Comparison of ENCODE assay signal across 20 cellular contexts in the genomic region with DNA sequence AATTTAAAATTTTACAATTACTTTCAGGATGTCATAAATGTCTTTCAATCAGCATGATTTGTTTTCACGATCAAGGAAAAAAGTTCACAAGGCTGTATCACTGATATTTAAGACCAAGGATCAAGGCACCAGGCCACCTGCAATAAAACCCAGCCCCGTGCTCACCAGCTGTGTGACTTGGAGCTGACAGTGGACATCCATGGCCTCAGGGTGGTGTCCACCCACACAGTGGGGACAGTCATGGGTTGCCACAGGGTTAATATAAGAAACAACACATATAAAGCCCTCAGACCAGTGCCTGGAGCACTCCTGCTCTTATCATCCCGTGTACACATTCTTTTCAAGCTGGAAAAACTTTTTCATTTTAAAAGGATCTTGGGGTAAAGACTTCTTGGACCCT. TPM values are rescaled to one million over a fixed set of nuclear protein-coding genes. Genes with fewer than 3 reads are reported as not detected.
DNase-seq lines count a peak whose midpoint lies in the region; ATAC-seq, FAIRE-seq and TF ChIP-seq lines count a peak whose summit lies in the region.
"Had no signal": no experiment of that assay in that cellular context is flagged by ENCODE, and none has a peak within 500 bp of the region (broad histone marks: within the 10 kb centered on the region; RNA-seq: fewer than 3 reads in every experiment).

No MANE protein-coding gene starts in this region.

- peaks cover 27% of the 10 kb centered on the region; the same call in 2 of the 3 replicates for H3K36me3 ChIP-seq in K562 (ENCODE audit: control insufficient read depth, insufficient read depth, low read length)
- H3K36me3 ChIP-seq: BLaER1 had no signal

- H3K9me3 Mint-ChIP-seq in neural crest cell (peaks cover under 1% of the 10 kb centered on the region), type B pancreatic cell (no peaks in the 10 kb centered on the region)
- H3K9me3 Mint-ChIP-seq in activated CD4-positive, alpha-beta memory T cell treated with anti-CD3 and anti-CD28 coated beads, Interleukin-2, amount 10 ng/mL, durations not matched to agents 7 days and 5 days, result no peaks in the 10 kb centered on the region
- H3K9me3 Mint-ChIP-seq: CD14-positive monocyte; CD4-positive, alpha-beta memory T cell had no signal

- H2AFZ ChIP-seq in K562 (ENCODE audit: low read depth, low read length), result no peak overlapping the region
- H2AFZ ChIP-seq: GM23248 had no signal

- H3K27me3 Mint-ChIP-seq in neural crest cell (ENCODE audit: low read depth), result no peaks in the 10 kb centered on the region
- H3K27me3 Mint-ChIP-seq in type B pancreatic cell, result peaks cover 6% of the 10 kb centered on the region
- peaks cover 2% of the 10 kb centered on the region for H3K27me3 Mint-ChIP-seq in activated CD4-positive, alpha-beta memory T cell treated with anti-CD3 and anti-CD28 coated beads, Interleukin-2, amount 10 ng/mL, durations not matched to agents 7 days and 5 days

- 53% methylated on average over 3 of the region's 3 CpGs for WGBS in K562 (ENCODE audit: insufficient coverage, low coverage, missing lambda C conversion rate)

- H3K9ac ChIP-seq in K562 (ENCODE audit: insufficient read depth in 1 of 2, low read depth in 2 of 2, low read length in 2 of 2), result no peak overlapping the region
- H3K9ac ChIP-seq: BLaER1, GM23248 had no signal

- no peak for FAIRE-seq in K562 (lab: Jason Lieb, UNC)
- FAIRE-seq: A549, D721Med, G401.6, GM12891, GM19239, H54 had no signal

- no peaks in the 10 kb centered on the region for H3K9me1 ChIP-seq in K562 (ENCODE audit: control insufficient read depth, insufficient read depth, low read length)

- H3K4me1 Mint-ChIP-seq in neural crest cell (peaks cover 34% of the 10 kb centered on the region), type B pancreatic cell (ENCODE audit: unreplicated experiment) (peaks cover 15% of the 10 kb centered on the region)
- no peaks in the 10 kb centered on the region for H3K4me1 Mint-ChIP-seq in activated CD4-positive, alpha-beta memory T cell treated with anti-CD3 and anti-CD28 coated beads, Interleukin-2, amount 10 ng/mL, durations not matched to agents 7 days and 5 days
- H3K4me1 Mint-ChIP-seq: CD14-positive monocyte; CD4-positive, alpha-beta memory T cell had no signal

- POLR2A ChIA-PET in K562 (lab: Yijun Ruan, JAX), result no interaction called here
- POLR2A ChIA-PET in activated CD4-positive, alpha-beta memory T cell treated with anti-CD3 and anti-CD28 coated beads, Interleukin-2, amount 10 ng/mL, durations not matched to agents 7 days and 5 days (lab: Charles Lee), result no interaction called here

- H3K27me3 ChIP-seq in K562 (ENCODE audit: control insufficient read depth in 2 of 2, insufficient read depth in 2 of 2, low read length in 2 of 2), result peaks cover 0 to 4% of the 10 kb centered on the region in 2 experiments; a peak in 2 of 5 replicates
- H3K27me3 ChIP-seq: BLaER1 had no signal

- H3K36me3 Mint-ChIP-seq in neural crest cell (ENCODE audit: low read depth) (peaks cover 1% of the 10 kb centered on the region), type B pancreatic cell (no peaks in the 10 kb centered on the region)
- H3K36me3 Mint-ChIP-seq in activated CD4-positive, alpha-beta memory T cell treated with anti-CD3 and anti-CD28 coated beads, Interleukin-2, amount 10 ng/mL, durations not matched to agents 7 days and 5 days (ENCODE audit: low read depth), result no peaks in the 10 kb centered on the region
- H3K36me3 Mint-ChIP-seq: CD14-positive monocyte; CD4-positive, alpha-beta memory T cell had no signal

- no peak overlapping the region for H3K27ac ChIP-seq in K562 (ENCODE audit: extremely low read depth, low read depth, low read length)
- H3K27ac ChIP-seq: 22Rv1, A549, BLaER1, GM23248 had no signal

- peak; percentile 7 for DNase-seq in activated CD8-positive, alpha-beta memory T cell treated with anti-CD3 and anti-CD28 coated beads for 24 hours
- no peak for DNase-seq in activated CD8-positive, alpha-beta memory T cell treated with anti-CD3 and anti-CD28 coated beads, Interleukin-2, amount 50 U/mL, for 4 hours
- DNase-seq in K562 (ENCODE audit: extremely low read depth in 1 of 4, low spot score in 3 of 4) (no peak), left lobe of liver (ENCODE audit: low spot score) (peak; percentile 32), neural crest cell (ENCODE audit: low read depth, low spot score) (no peak), type B pancreatic cell (ENCODE audit: extremely low spot score, unreplicated experiment) (no peak)
- no peak for DNase-seq in activated CD4-positive, alpha-beta T cell treated with anti-CD3 and anti-CD28 coated beads for 1 hour
- DNase-seq in activated CD4-positive, alpha-beta memory T cell treated with anti-CD3 and anti-CD28 coated beads, Interleukin-2, amount 10 ng/mL, durations not matched to agents 7 days and 5 days, result no peak
- DNase-seq: CD4-positive, alpha-beta memory T cell; GM23248; HCEC 1CT had no signal

- H3K27ac Mint-ChIP-seq in neural crest cell (ENCODE audit: unreplicated experiment) (peak overlapping the region; percentile 83), type B pancreatic cell (no peak overlapping the region)
- H3K27ac Mint-ChIP-seq in activated CD4-positive, alpha-beta memory T cell treated with anti-CD3 and anti-CD28 coated beads, Interleukin-2, amount 10 ng/mL, durations not matched to agents 7 days and 5 days, result no peak overlapping the region

- TF ChIP-seq POLR2A in K562 (conservative IDR thresholded peaks at IDR 0.05), result no peak

- no peak overlapping the region for H3K4me2 ChIP-seq in K562 (ENCODE audit: insufficient read depth, low read length)
- H3K4me2 ChIP-seq: A549, BLaER1 had no signal

- TF ChIP-seq RAD21 in K562 (CRISPR knock-in tag; conservative IDR thresholded peaks at IDR 0.05 in 1 of 2, IDR thresholded peaks at IDR 0.05 in 1 of 2), result no peak

- H3K4me3 ChIP-seq in K562, result no peak overlapping the region
- H3K4me3 ChIP-seq: A549, BLaER1, GM23248 had no signal

- no peaks in the 10 kb centered on the region for H4K20me1 ChIP-seq in K562 (replicated peaks; ENCODE audit: control insufficient read depth, insufficient read depth, low read length)
- H4K20me1 ChIP-seq: BLaER1 had no signal

- no peak for TF ChIP-seq EP300 in K562 (IDR thresholded peaks at IDR 0.05; ENCODE audit: low read length)

- no peaks in the 10 kb centered on the region for H3K79me2 ChIP-seq in K562 (ENCODE audit: control insufficient read depth, insufficient read depth, low read length)

- ATAC-seq in K562 (peak; percentile 42; the same call in 2 of the 3 replicates), left lobe of liver (no peak)
- ATAC-seq: A549 had no signal

- H3K4me1 ChIP-seq in K562 (replicated peaks in 1 of 2; ENCODE audit: control insufficient read depth in 2 of 2, insufficient read depth in 2 of 2, low read length in 2 of 2), result peaks cover 0 to 3% of the 10 kb centered on the region in 2 experiments; a peak in 1 of 5 replicates

- H3K9me3 ChIP-seq in K562 (replicated peaks; ENCODE audit: control insufficient read depth, insufficient read depth, low read depth, low read length), result no peaks in the 10 kb centered on the region
- H3K9me3 ChIP-seq: A549 had no signal

- H3K4me3 Mint-ChIP-seq in neural crest cell (no peak overlapping the region), type B pancreatic cell (no peak overlapping the region)
- no peak overlapping the region for H3K4me3 Mint-ChIP-seq in activated CD4-positive, alpha-beta memory T cell treated with anti-CD3 and anti-CD28 coated beads, Interleukin-2, amount 10 ng/mL, durations not matched to agents 7 days and 5 days
- H3K4me3 Mint-ChIP-seq: CD14-positive monocyte; CD4-positive, alpha-beta memory T cell had no signal

- no TSS peak for BruUV-seq in K562 (replicated peaks; lab: Mats Ljungman, UMichigan)

- intact Hi-C loops in K562 (cut with micrococcal nuclease), result loop anchor here (10.0 kb wide), 1 partner anchor 212 kb away; no protein-coding TSS in a partner anchor

- in situ Hi-C loops in K562 (cut with MboI), result no loop called here

- no peak for TF ChIP-seq CTCF in K562 (IDR thresholded peaks at IDR 0.05 in 2 of 3, conservative IDR thresholded peaks at IDR 0.05 in 1 of 3; ENCODE audit: insufficient read depth in 2 of 3, low read depth in 1 of 3, low read length in 3 of 3)
- no peak for TF ChIP-seq CTCF in neural crest cell (conservative IDR thresholded peaks at IDR 0.05)
- no peak for TF ChIP-seq CTCF in type B pancreatic cell (conservative IDR thresholded peaks at IDR 0.05)

- CTCF ChIA-PET in K562 (lab: Yijun Ruan, JAX; ENCODE audit: low intra/inter-chr PET ratio), result no interaction called here
- CTCF ChIA-PET in activated CD4-positive, alpha-beta memory T cell treated with anti-CD3 and anti-CD28 coated beads, Interleukin-2, amount 10 ng/mL, durations not matched to agents 7 days and 5 days (lab: Charles Lee), result no interaction called here

TF ChIP-seq in K562, 482 proteins besides CTCF, POLR2A, EP300 and RAD21:
- TF ChIP-seq KLF16 (IDR thresholded peaks at IDR 0.05) (no peak), NBN (IDR thresholded peaks at IDR 0.05; ENCODE audit: low read depth) (no peak), PHF8 (IDR thresholded peaks at IDR 0.05; ENCODE audit: borderline replicate concordance, low read length) (no peak), STAT5B (CRISPR knock-in tag; IDR thresholded peaks at IDR 0.05) (no peak), SNRNP70 (optimal IDR thresholded peaks at IDR 0.05; ENCODE audit: low read depth, low read length) (no peak), CC2D1A (IDR thresholded peaks at IDR 0.05) (no peak)

RNA-seq across cellular contexts. Expression of gene PCSK6, which starts 56.5 kb away (rescaled TPM):
- total RNA-seq in K562 (2011; cell fraction: chromatin; rRNA removed; ENCODE audit: low replicate concordance), result 94.9 and 139 TPM in 2 replicates
- total RNA-seq in K562 (2011; cell fraction: nucleolus; rRNA removed), result 83.4 and 91.1 TPM in 2 replicates
- 86.1 and 94.3 TPM in 2 replicates for total RNA-seq in K562 (2011; cell fraction: nucleoplasm; rRNA removed)
- total RNA-seq in K562 (2014; rRNA removed) (14.5 and 27.2 TPM in 2 replicates), K562 (2014; rRNA removed; fragmentation: Illumina TruSeq; extraction: Trizol) (13.7 and 14.4 TPM in 2 replicates), K562 (2015; rRNA removed; fragmentation: Illumina TruSeq; extraction: Trizol) (11.2 and 11.8 TPM in 2 replicates), K562 (2021) (17.6 and 18.3 TPM in 2 replicates), left lobe of liver (180 TPM), neural crest cell (4.5 and 5.4 TPM in 2 replicates), type B pancreatic cell (ENCODE audit: low replicate concordance) (5.4 and 6.5 TPM in 2 replicates)
- polyA plus RNA-seq in K562 (2011; rRNA removed) (32.6 and 36.7 TPM in 2 replicates), K562 (2014; fragmentation: Illumina TruSeq; extraction: Trizol) (17.5 and 20.5 TPM in 2 replicates), K562 (2014; fragmentation: Nextera tagmentation; extraction: Ambion mirVana) (1 to 10 TPM; 2.2 to 3.4 TPM), K562 (2014; rRNA removed) (19.3 and 20.7 TPM in 2 replicates)
- polyA plus RNA-seq in K562 (2011; cell fraction: cytosol; rRNA removed), result 23.3 and 26.1 TPM in 2 replicates
- 87.3 and 101 TPM in 2 replicates for polyA plus RNA-seq in K562 (2011; cell fraction: nucleus; rRNA removed)
- 17.5 and 24.2 TPM in 2 replicates for polyA plus RNA-seq in K562 (2012)
- 24.8 and 36.1 TPM in 2 replicates for polyA minus RNA-seq in K562 (2011; rRNA and poly(A)+ RNA removed)
- polyA minus RNA-seq in K562 (2011; cell fraction: cytosol; rRNA and poly(A)+ RNA removed), result 30.4 and 31.4 TPM in 2 replicates
- polyA minus RNA-seq in K562 (2011; cell fraction: nucleus; rRNA and poly(A)+ RNA removed), result 33.4 and 41.8 TPM in 2 replicates
- total RNA-seq in activated CD4-positive, alpha-beta memory T cell treated with anti-CD3 and anti-CD28 coated beads, Interleukin-2, amount 10 ng/mL, durations not matched to agents 7 days and 5 days, result under 1 TPM; 0.53 to 0.58 TPM
- total RNA-seq: GM23248 had no signal

Comparison
In these comparisons a context has a peak if more than half of its experiments do, and no peak if none do; other contexts are left out.
1. DNase-seq: peak in activated CD8-positive, alpha-beta memory T cell treated with anti-CD3 and anti-CD28 coated beads for 24 hours (single experiment) and left lobe of liver (single experiment); none in activated CD8-positive, alpha-beta memory T cell treated with anti-CD3 and anti-CD28 coated beads, Interleukin-2, amount 50 U/mL, for 4 hours (single experiment), K562 (0 of 4), neural crest cell (single experiment), activated CD4-positive, alpha-beta T cell treated with anti-CD3 and anti-CD28 coated beads for 1 hour (single experiment), type B pancreatic cell (single experiment) and activated CD4-positive, alpha-beta memory T cell treated with anti-CD3 and anti-CD28 coated beads, Interleukin-2, amount 10 ng/mL, durations not matched to agents 7 days and 5 days (single experiment).